8 cellular contexts compared by ENCODE assay signal in the genomic region with DNA sequence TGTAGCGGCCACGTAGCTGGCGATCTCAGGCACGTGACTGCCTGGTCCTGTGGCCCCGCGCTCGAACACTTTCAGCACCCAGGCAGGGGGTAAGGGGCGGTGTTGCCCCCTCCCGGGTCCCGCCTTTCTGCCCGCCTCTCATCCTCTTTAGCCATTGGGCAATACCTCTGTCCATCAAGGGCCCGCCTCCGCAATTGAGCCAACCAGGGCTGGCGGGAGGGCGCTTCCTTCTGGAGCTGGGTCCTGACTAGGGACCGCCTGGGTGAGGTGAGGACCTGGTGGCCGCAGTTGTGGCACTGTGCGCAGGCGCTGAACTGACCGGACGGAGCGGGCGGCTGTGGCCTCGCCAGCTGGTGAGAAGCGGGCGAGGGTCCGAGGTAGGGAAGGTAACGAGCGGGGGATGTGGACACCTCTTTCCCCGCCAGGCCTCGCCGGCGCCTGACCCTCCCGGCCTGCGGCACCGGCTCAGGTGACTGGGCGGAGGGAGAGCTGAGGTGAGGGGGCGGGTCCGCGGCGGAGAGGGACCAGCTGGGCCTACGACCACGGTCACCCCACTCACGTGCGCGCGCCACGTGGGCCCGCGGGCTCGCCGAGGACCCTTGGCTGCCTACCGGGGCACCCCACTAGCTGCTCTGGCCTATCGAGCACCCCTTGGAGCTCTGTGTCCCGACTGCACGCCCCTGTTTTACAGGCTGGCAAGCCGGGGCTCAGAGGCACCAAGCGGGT. TPM values are rescaled to one million over a fixed set of nuclear protein-coding genes. Genes with fewer than 3 reads are reported as not detected.
A peak's percentile ranks its signal among the peaks of the same experiment; 100 is the strongest.
DNase-seq lines count a peak whose midpoint lies in the region; ATAC-seq and TF ChIP-seq lines count a peak whose summit lies in the region.

A gene with protein sequence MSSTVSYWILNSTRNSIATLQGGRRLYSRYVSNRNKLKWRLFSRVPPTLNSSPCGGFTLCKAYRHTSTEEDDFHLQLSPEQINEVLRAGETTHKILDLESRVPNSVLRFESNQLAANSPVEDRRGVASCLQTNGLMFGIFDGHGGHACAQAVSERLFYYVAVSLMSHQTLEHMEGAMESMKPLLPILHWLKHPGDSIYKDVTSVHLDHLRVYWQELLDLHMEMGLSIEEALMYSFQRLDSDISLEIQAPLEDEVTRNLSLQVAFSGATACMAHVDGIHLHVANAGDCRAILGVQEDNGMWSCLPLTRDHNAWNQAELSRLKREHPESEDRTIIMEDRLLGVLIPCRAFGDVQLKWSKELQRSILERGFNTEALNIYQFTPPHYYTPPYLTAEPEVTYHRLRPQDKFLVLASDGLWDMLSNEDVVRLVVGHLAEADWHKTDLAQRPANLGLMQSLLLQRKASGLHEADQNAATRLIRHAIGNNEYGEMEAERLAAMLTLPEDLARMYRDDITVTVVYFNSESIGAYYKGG (plus strand): TSS at position 228 of the 726 bp plus-strand sequence. CDS start 3,770 bp downstream, outside the sequence.

- peak within 1 kb of the TSS; percentile 44 for H3K9ac ChIP-seq in muscle layer of colon (ENCODE audit: low read length)

- peaks cover 8% of the 10 kb centered on the region; the same call in 1 of the 2 replicates for H3K36me3 ChIP-seq in PC-9 (ENCODE audit: low read depth)
- H3K36me3 ChIP-seq in esophagus (ENCODE audit: control insufficient read depth in 2 of 2, insufficient read depth in 2 of 2, low read length in 1 of 2) = peaks cover 9 to 13% of the 10 kb centered on the region in 2 donors
- H3K36me3 ChIP-seq in muscle layer of colon (ENCODE audit: insufficient read depth, low read length) = peaks cover 13% of the 10 kb centered on the region

- H4K20me1 ChIP-seq in PC-9 (ENCODE audit: insufficient read depth) = no peaks in the 10 kb centered on the region

- ATAC-seq in GM21619 (IDR thresholded peaks at IDR 0.05; ENCODE audit: unreplicated experiment) = peak; percentile 93
- peak; percentile 94 to 95 for ATAC-seq in activated T-cell treated with anti-CD3 and anti-CD28 coated beads, Interleukin-2, amount 50 U/mL, for 4 hours

- H3K79me2 ChIP-seq in PC-9 (ENCODE audit: low read depth) = peaks cover 18% of the 10 kb centered on the region

- H3K9me3 ChIP-seq in PC-9 (ENCODE audit: insufficient read depth, low read depth) (no peaks in the 10 kb centered on the region), esophagus (ENCODE audit: control insufficient read depth in 2 of 2, insufficient read depth in 1 of 2, low read depth in 1 of 2, low read length in 1 of 2) (no peaks in the 10 kb centered on the region), muscle layer of colon (ENCODE audit: low read length) (no peaks in the 10 kb centered on the region)

- BruUV-seq in PC-9 (replicated peaks; lab: Mats Ljungman, UMichigan) = no TSS peak

- no peak for TF ChIP-seq EP300 in Ishikawa (IDR thresholded peaks at IDR 0.05; ENCODE audit: borderline replicate concordance)

- peak within 1 kb of the TSS; percentile 99 for H3K4me3 ChIP-seq in PC-9
- H3K4me3 ChIP-seq in esophagus (ENCODE audit: low read depth in 1 of 2, low read length in 2 of 2) = peak within 1 kb of the TSS; percentile 77 to 86
- H3K4me3 ChIP-seq in muscle layer of colon (ENCODE audit: low read depth in 1 of 2, low read length in 2 of 2) = peak within 1 kb of the TSS; percentile 78 to 93

- peaks cover 5% of the 10 kb centered on the region; the same call in 1 of the 2 replicates for H3F3A ChIP-seq in PC-9 (ENCODE audit: insufficient read depth, low read depth)

- H3K27me3 ChIP-seq in PC-9 (ENCODE audit: insufficient read depth, low read depth) (no peaks in the 10 kb centered on the region), esophagus (ENCODE audit: control insufficient read depth in 1 of 2, insufficient read depth in 2 of 2, low read length in 2 of 2) (no peaks in the 10 kb centered on the region), muscle layer of colon (ENCODE audit: control insufficient read depth in 1 of 2, insufficient read depth in 2 of 2, low read length in 2 of 2) (no peaks in the 10 kb centered on the region)

- H3K4me1 Mint-ChIP-seq in activated T-cell treated with anti-CD3 and anti-CD28 coated beads, Interleukin-2, amount 50 U/mL, for 4 hours (ENCODE audit: low read depth) = peaks cover 38% of the 10 kb centered on the region

- peak within 1 kb of the TSS; percentile 99 for H3K4me3 Mint-ChIP-seq in activated T-cell treated with anti-CD3 and anti-CD28 coated beads, Interleukin-2, amount 50 U/mL, for 4 hours

- H3K27ac ChIP-seq in PC-9 (no peak within 1 kb of the TSS), esophagus (ENCODE audit: low read depth in 2 of 2, low read length in 1 of 2) (peak within 1 kb of the TSS in 1 of 2 donors; percentile 34), muscle layer of colon (ENCODE audit: low read depth, low read length) (peak within 1 kb of the TSS; percentile 63)

- H3K36me3 Mint-ChIP-seq in activated T-cell treated with anti-CD3 and anti-CD28 coated beads, Interleukin-2, amount 50 U/mL, for 4 hours (ENCODE audit: insufficient read depth) = peaks cover 12% of the 10 kb centered on the region

- intact Hi-C loops in PC-9 (cut with micrococcal nuclease; ENCODE audit: unreplicated experiment) = loop anchor here (5.0 kb wide), 1 partner anchor 218 kb away; no protein-coding TSS in a partner anchor

- no peaks in the 10 kb centered on the region for H3K9me2 ChIP-seq in PC-9 (ENCODE audit: insufficient read depth)

- H3K27me3 Mint-ChIP-seq in activated T-cell treated with anti-CD3 and anti-CD28 coated beads, Interleukin-2, amount 50 U/mL, for 4 hours (ENCODE audit: low read depth) = no peaks in the 10 kb centered on the region

- TF ChIP-seq RAD21 in Ishikawa (IDR thresholded peaks at IDR 0.05; ENCODE audit: low read depth) = no peak

- peak within 1 kb of the TSS; percentile 98 for H2AFZ ChIP-seq in PC-9

- TF ChIP-seq CTCF in PC-9 (conservative IDR thresholded peaks at IDR 0.05) = no peak

- H3K4me1 ChIP-seq in PC-9 (replicated peaks; ENCODE audit: insufficient read depth) (peaks cover 13% of the 10 kb centered on the region; the same call in 1 of the 2 replicates), esophagus (ENCODE audit: control insufficient read depth in 2 of 2, insufficient read depth in 2 of 2, low read length in 1 of 2) (peaks cover 0 to 3% of the 10 kb centered on the region in 2 donors), muscle layer of colon (ENCODE audit: insufficient read depth, low read length) (peaks cover 3% of the 10 kb centered on the region)

- CTCF ChIA-PET in PC-9 (lab: Charles Lee) = interaction anchor here (0.5 to 1.1 kb wide), 3 partner anchors 12 to 272 kb away, joined by 3 to 10 read pairs (median 4); no protein-coding TSS in a partner anchor

- peak within 1 kb of the TSS; percentile 91 for H3K4me2 ChIP-seq in PC-9

- peaks cover 8% of the 10 kb centered on the region for H3K9me3 Mint-ChIP-seq in activated T-cell treated with anti-CD3 and anti-CD28 coated beads, Interleukin-2, amount 50 U/mL, for 4 hours

- POLR2A ChIA-PET in PC-9 (lab: Charles Lee; ENCODE audit: unreplicated experiment) = interaction anchor here (0.5 to 0.7 kb wide), 5 partner anchors 13 to 369 kb away, joined by 3 to 17 read pairs (median 3); no protein-coding TSS in a partner anchor

- DNase-seq in DMS53 treated with DMSO at 0.1 percent for 48 hours (lab: John Stamatoyannopoulos, UW; ENCODE audit: unreplicated experiment) (peak; percentile 69), PC-9 (peak; percentile 86 to 95)
- peak; percentile 86 for DNase-seq in activated T-cell treated with anti-CD3 and anti-CD28 coated beads, Interleukin-2, amount 50 U/mL, for 4 hours
- peak; percentile 76 to 79 for DNase-seq in stimulated activated CD8-positive, alpha-beta memory T cell treated with anti-CD3 and anti-CD28 coated beads, Interleukin-7, amount 100 ng/mL, for 1 hour (ENCODE audit: low read depth in 2 of 2)

- WGBS in esophagus, 2 donors = 0% methylated on average over 54 to 58 of the region's 58 CpGs

TF ChIP-seq in Ishikawa, 13 proteins besides CTCF, POLR2A, EP300 and RAD21 (continues in another document):
- TF ChIP-seq, protein P1, sequence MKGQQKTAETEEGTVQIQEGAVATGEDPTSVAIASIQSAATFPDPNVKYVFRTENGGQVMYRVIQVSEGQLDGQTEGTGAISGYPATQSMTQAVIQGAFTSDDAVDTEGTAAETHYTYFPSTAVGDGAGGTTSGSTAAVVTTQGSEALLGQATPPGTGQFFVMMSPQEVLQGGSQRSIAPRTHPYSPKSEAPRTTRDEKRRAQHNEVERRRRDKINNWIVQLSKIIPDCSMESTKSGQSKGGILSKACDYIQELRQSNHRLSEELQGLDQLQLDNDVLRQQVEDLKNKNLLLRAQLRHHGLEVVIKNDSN (IDR thresholded peaks at IDR 0.05) = peak; percentile 94
- TF ChIP-seq TAF1 (IDR thresholded peaks at IDR 0.05; ENCODE audit: low read depth) (0 out of 2 replicates have a peak, but pooled peaks have one; percentile 64), FOXM1 (IDR thresholded peaks at IDR 0.05; ENCODE audit: borderline replicate concordance, low read depth) (no peak), EGR1 (IDR thresholded peaks at IDR 0.05) (no peak), NFIC (IDR thresholded peaks at IDR 0.05) (no peak), CEBPB (IDR thresholded peaks at IDR 0.05) (no peak; the same call in 1 of the 2 replicates), YY1 (IDR thresholded peaks at IDR 0.05; ENCODE audit: low read depth) (no peak)
- TF ChIP-seq, protein P2, sequence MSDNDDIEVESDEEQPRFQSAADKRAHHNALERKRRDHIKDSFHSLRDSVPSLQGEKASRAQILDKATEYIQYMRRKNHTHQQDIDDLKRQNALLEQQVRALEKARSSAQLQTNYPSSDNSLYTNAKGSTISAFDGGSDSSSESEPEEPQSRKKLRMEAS (IDR thresholded peaks at IDR 0.05) = peak; percentile 96

RNA-seq across cellular contexts. Expression of the gene that starts here (rescaled TPM):
- total RNA-seq in PC-9 (2021) = 17.4 and 21.6 TPM in 2 replicates
- total RNA-seq in activated T-cell treated with anti-CD3 and anti-CD28 coated beads, Interleukin-2, amount 50 U/mL, for 4 hours = 10 to 100 TPM; 27.4 to 31.1 (median 28.4) TPM
- polyA plus RNA-seq in esophagus = 1 to 10 TPM; 2.3 to 2.5 TPM
